ENCODE assay signal across 8 cellular contexts in the genomic region with DNA sequence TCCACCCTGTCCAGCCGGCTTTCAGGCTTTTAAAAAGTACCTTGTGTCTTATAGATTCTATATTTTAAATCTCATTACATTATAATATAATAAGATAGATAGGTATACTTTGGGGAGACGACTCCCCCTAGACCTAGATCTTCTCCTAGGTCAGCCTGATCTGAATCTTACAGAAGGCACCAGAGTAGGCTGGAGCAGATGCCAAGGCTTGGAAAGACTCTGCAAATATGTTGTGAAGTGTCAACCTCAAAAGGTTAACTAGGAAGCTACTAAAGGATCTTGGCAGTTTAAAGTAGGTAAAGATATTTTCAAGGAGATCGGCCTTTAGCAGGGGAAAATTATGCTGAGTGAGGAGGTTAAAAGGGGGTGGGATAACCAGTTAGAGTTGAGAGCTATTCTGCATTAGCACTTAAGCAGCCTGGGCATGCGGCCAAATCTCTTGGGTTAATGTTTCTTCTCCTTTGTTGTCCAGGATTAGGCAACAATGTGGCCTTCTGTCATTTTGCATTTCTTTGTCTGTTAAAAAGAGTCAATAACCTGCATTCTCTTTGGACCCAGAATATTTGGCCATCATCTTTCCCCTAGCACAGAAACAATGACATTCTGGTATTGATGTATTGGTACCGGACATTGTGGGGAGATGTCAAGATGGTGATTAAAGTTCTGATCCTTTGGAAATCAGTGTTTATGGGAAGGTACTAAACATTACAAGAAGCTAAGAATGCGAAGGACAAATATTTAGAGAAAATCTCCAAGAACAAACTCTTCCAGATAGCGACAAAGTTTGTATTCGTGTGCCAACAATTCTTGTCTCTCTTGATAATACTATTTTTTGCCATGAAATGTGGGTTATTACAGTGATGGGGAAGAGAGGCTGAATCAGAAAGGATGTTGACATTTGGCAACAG. TPM values are rescaled to one million over a fixed set of nuclear protein-coding genes. Genes with fewer than 3 reads are reported as not detected.
DNase-seq lines count a peak whose midpoint lies in the region; ATAC-seq and TF ChIP-seq lines count a peak whose summit lies in the region.

No MANE protein-coding gene starts in this region.

- H3K27ac Mint-ChIP-seq in activated naive CD4-positive, alpha-beta T cell treated with anti-CD3 and anti-CD28 coated beads, Interleukin-2, amount 50 U/mL, for 72 hours = peak overlapping the region in 1 of 2 donors; percentile 8

- H3K27ac ChIP-seq in KMS-11 = peak overlapping the region; percentile 13; the same call in 1 of the 2 replicates
- H3K27ac ChIP-seq in osteoblast (ENCODE audit: low read depth, low read length) = no peak overlapping the region

- TF ChIP-seq CTCF in KMS-11 (conservative IDR thresholded peaks at IDR 0.05; ENCODE audit: low read depth, low read length) (no peak), osteoblast (IDR thresholded peaks at IDR 0.05; ENCODE audit: extremely low read depth, low read depth, low read length) (no peak)

- DNase-seq in NOMO-1 treated with DMSO at 0.1 percent for 48 hours (lab: John Stamatoyannopoulos, UW; ENCODE audit: unreplicated experiment) (peak; percentile 81), osteoblast (ENCODE audit: insufficient read length, low spot score, missing footprints) (peak; percentile 10)
- no peak for DNase-seq in activated naive CD4-positive, alpha-beta T cell treated with anti-CD3 and anti-CD28 coated beads, Interleukin-2, amount 50 U/mL, for 72 hours (ENCODE audit: low spot score in 2 of 2)
- DNase-seq in stimulated activated CD4-positive, alpha-beta T cell treated with anti-CD3 and anti-CD28 coated beads, Interleukin-1b, Interleukin-23, amount 100 ng/mL, for 48 hours = no peak

- no peaks in the 10 kb centered on the region for H3K36me3 ChIP-seq in KMS-11 (ENCODE audit: insufficient read depth)
- H3K36me3 ChIP-seq in osteoblast (ENCODE audit: insufficient read depth, low read length) = no peaks in the 10 kb centered on the region

- H3K4me3 ChIP-seq in KMS-11 (IDR thresholded peaks at IDR 0.05; ENCODE audit: insufficient read depth, low read depth, low read length) = no peak overlapping the region
- no peak overlapping the region for H3K4me3 ChIP-seq in osteoblast (ENCODE audit: insufficient read depth, low read length)

- no peaks in the 10 kb centered on the region for H3K27me3 ChIP-seq in KMS-11 (ENCODE audit: insufficient read depth, low read depth)
- H3K27me3 ChIP-seq in osteoblast (ENCODE audit: insufficient read depth, low read length) = no peaks in the 10 kb centered on the region

- no peak overlapping the region for H3K9ac ChIP-seq in KMS-11

- H4K20me1 ChIP-seq in KMS-11 (ENCODE audit: insufficient read depth) (no peaks in the 10 kb centered on the region), osteoblast (ENCODE audit: insufficient read depth, low read length) (no peaks in the 10 kb centered on the region)

- peak overlapping the region; percentile 46; the same call in 1 of the 2 replicates for H3K4me2 ChIP-seq in KMS-11
- no peak overlapping the region for H3K4me2 ChIP-seq in osteoblast (ENCODE audit: insufficient read depth, low read length)

- no peaks in the 10 kb centered on the region for H3K9me3 Mint-ChIP-seq in activated naive CD4-positive, alpha-beta T cell treated with anti-CD3 and anti-CD28 coated beads, Interleukin-2, amount 50 U/mL, for 72 hours

- no peaks in the 10 kb centered on the region for H3K79me2 ChIP-seq in KMS-11 (ENCODE audit: insufficient read depth, low read depth)
- no peaks in the 10 kb centered on the region for H3K79me2 ChIP-seq in osteoblast (ENCODE audit: insufficient read depth, low read length)

- H3K4me1 ChIP-seq in KMS-11 (ENCODE audit: low read depth, poor library complexity, severe bottlenecking) (peaks cover 39% of the 10 kb centered on the region), osteoblast (ENCODE audit: insufficient read depth, low read length) (no peaks in the 10 kb centered on the region)

- H3K36me3 Mint-ChIP-seq in activated naive CD4-positive, alpha-beta T cell treated with anti-CD3 and anti-CD28 coated beads, Interleukin-2, amount 50 U/mL, for 72 hours = no peaks in the 10 kb centered on the region

- H2AFZ ChIP-seq in KMS-11 (ENCODE audit: low read depth) = peak overlapping the region; percentile 10; the same call in 1 of the 2 replicates
- H2AFZ ChIP-seq in osteoblast (ENCODE audit: low read length) = no peak overlapping the region

- H3K9me3 ChIP-seq in osteoblast (ENCODE audit: low read depth, low read length) = no peaks in the 10 kb centered on the region

- ATAC-seq in esophagus mucosa (peak; percentile 67), HG03460 (IDR thresholded peaks at IDR 0.05; ENCODE audit: unreplicated experiment) (no peak), GM21528 (IDR thresholded peaks at IDR 0.05; ENCODE audit: low FRiP score, unreplicated experiment) (no peak)
- no peak for ATAC-seq in activated naive CD4-positive, alpha-beta T cell treated with anti-CD3 and anti-CD28 coated beads, Interleukin-2, amount 50 U/mL, for 72 hours

RNA-seq across cellular contexts. Expression of a gene that starts 51.2 kb away (rescaled TPM):
- total RNA-seq in esophagus mucosa (12.7 TPM), osteoblast (74.6 and 76.4 TPM in 2 replicates)
- 10 to 100 TPM; 16.4 to 33.1 TPM for total RNA-seq in activated naive CD4-positive, alpha-beta T cell treated with anti-CD3 and anti-CD28 coated beads, Interleukin-2, amount 50 U/mL, for 72 hours

Comparison
In these comparisons a context has a peak if more than half of its experiments do, and no peak if none do; other contexts are left out.
1. DNase-seq: peak in NOMO-1 treated with DMSO at 0.1 percent for 48 hours (single experiment) and osteoblast (single experiment); none in activated naive CD4-positive, alpha-beta T cell treated with anti-CD3 and anti-CD28 coated beads, Interleukin-2, amount 50 U/mL, for 72 hours (0 of 2) and stimulated activated CD4-positive, alpha-beta T cell treated with anti-CD3 and anti-CD28 coated beads, Interleukin-1b, Interleukin-23, amount 100 ng/mL, for 48 hours (single experiment).